ENCODE assay signal across 1 cellular context in the genomic region with DNA sequence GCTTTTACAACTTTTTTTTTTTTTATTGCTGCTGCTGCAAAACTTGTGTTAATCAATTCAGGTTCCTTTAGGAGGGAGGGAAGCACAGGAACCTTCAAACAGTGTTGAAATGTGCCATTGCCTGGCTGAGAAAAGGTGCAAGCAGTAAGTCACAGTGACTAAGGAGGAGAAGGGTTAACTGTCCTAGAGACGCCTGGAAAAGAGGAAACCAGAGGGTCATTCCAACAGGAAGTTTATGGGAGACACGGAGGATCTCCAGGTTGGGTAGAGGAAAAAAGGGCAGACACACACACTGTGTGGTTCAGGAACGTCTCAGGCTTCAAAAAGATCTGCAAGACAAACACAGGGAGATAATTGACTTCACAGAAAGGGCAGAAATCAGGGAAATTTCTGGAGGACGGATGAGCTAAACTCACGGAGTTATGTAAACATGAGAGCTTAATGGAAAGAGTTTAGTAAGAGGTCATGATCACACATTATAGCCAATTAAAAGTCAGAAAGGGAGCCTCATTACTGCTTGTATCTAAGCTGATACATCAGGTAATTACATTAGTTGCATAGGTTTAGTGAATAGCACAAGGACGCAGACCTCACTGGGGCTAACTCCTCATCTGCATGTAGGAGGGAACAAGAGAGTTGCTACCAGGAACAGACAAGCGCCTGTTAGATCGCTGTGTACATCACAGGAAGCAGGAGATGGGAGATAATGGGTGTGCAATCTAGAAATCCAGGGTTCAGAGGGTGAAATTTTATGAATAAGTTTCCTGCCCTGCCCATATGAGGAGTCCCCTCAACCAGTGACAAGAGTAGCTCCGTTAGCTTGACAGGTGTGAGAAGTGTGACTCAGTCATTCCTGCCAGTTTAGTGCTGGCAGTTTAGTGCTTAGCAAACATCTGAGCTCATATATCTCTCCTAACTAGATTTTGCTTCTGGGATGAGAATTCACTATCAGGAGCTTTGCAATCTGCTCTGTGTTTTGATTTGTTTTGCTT.
TF ChIP-seq lines count a peak whose summit lies in the region.

No MANE protein-coding gene starts in this region.

TF ChIP-seq in K562, 482 proteins besides CTCF, POLR2A, EP300 and RAD21 (continued from another document):
- peak; percentile 39 for TF ChIP-seq GABPA (tag; conservative IDR thresholded peaks at IDR 0.05; ENCODE audit: low read depth)
- TF ChIP-seq CEBPG (CRISPR knock-in tag; IDR thresholded peaks at IDR 0.05), result no peak
- TF ChIP-seq CEBPG (tag; conservative IDR thresholded peaks at IDR 0.05 in 1 of 2, IDR thresholded peaks at IDR 0.05 in 1 of 2), result peak; percentile 86 to 87; a peak in 3 of 4 replicates
- no peak for TF ChIP-seq NR2C1 (IDR thresholded peaks at IDR 0.05)
- TF ChIP-seq NR2C1 (tag; IDR thresholded peaks at IDR 0.05), result peak; percentile 82
